1 cellular context compared by ENCODE assay signal in the genomic region with DNA sequence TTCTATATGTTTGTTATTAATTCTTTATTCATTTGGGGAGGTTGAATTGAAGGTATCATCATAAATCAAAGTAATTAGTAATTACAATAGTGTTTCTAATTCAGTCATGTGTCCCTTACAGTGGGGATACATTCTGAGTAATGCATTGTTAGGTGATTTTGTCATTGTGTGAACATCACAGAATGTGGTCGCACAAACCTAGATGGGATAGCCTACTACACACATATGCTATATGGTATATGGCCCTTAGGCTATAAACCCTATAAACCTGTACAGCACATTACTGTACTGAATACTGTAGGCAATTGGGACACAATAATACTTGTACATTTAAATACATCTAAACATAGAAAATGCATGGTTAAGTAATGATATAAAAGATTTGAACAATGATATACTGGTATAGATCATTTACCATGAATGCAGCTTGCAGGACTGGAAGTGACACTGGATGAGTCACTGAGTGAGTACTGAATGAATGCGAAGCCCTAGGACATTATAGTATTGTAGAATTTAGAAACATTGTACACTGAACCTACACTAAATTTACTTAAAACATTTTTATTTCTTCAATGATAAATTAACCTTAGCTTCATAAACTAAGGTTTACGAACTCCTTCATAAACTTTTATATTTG.
TF ChIP-seq lines count a peak whose summit lies in the region.

No MANE protein-coding gene starts in this region.

TF ChIP-seq in SK-N-SH treated with all-trans-retinoic acid at 6 μM for 48 hours, 23 proteins besides CTCF, POLR2A, EP300 and RAD21:
- TF ChIP-seq, protein P1, sequence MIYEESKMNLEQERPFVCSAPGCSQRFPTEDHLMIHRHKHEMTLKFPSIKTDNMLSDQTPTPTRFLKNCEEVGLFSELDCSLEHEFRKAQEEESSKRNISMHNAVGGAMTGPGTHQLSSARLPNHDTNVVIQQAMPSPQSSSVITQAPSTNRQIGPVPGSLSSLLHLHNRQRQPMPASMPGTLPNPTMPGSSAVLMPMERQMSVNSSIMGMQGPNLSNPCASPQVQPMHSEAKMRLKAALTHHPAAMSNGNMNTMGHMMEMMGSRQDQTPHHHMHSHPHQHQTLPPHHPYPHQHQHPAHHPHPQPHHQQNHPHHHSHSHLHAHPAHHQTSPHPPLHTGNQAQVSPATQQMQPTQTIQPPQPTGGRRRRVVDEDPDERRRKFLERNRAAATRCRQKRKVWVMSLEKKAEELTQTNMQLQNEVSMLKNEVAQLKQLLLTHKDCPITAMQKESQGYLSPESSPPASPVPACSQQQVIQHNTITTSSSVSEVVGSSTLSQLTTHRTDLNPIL (CRISPR knock-in tag; IDR thresholded peaks at IDR 0.05; ENCODE audit: low read depth), result no peak
- TF ChIP-seq, protein P2, sequence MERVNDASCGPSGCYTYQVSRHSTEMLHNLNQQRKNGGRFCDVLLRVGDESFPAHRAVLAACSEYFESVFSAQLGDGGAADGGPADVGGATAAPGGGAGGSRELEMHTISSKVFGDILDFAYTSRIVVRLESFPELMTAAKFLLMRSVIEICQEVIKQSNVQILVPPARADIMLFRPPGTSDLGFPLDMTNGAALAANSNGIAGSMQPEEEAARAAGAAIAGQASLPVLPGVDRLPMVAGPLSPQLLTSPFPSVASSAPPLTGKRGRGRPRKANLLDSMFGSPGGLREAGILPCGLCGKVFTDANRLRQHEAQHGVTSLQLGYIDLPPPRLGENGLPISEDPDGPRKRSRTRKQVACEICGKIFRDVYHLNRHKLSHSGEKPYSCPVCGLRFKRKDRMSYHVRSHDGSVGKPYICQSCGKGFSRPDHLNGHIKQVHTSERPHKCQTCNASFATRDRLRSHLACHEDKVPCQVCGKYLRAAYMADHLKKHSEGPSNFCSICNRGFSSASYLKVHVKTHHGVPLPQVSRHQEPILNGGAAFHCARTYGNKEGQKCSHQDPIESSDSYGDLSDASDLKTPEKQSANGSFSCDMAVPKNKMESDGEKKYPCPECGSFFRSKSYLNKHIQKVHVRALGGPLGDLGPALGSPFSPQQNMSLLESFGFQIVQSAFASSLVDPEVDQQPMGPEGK (CRISPR knock-in tag; IDR thresholded peaks at IDR 0.05; ENCODE audit: borderline replicate concordance), result no peak
- no peak for TF ChIP-seq ZFP3 (CRISPR knock-in tag; IDR thresholded peaks at IDR 0.05)
- TF ChIP-seq CSDC2 (CRISPR knock-in tag; IDR thresholded peaks at IDR 0.05), result no peak
- TF ChIP-seq SNAI2 (CRISPR knock-in tag; IDR thresholded peaks at IDR 0.05), result no peak
- TF ChIP-seq, protein P3, sequence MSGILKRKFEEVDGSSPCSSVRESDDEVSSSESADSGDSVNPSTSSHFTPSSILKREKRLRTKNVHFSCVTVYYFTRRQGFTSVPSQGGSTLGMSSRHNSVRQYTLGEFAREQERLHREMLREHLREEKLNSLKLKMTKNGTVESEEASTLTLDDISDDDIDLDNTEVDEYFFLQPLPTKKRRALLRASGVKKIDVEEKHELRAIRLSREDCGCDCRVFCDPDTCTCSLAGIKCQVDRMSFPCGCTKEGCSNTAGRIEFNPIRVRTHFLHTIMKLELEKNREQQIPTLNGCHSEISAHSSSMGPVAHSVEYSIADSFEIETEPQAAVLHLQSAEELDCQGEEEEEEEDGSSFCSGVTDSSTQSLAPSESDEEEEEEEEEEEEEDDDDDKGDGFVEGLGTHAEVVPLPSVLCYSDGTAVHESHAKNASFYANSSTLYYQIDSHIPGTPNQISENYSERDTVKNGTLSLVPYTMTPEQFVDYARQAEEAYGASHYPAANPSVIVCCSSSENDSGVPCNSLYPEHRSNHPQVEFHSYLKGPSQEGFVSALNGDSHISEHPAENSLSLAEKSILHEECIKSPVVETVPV (CRISPR knock-in tag; IDR thresholded peaks at IDR 0.05), result no peak
- TF ChIP-seq ZFP30 (CRISPR knock-in tag; IDR thresholded peaks at IDR 0.05), result no peak
- TF ChIP-seq PPARA (CRISPR knock-in tag; IDR thresholded peaks at IDR 0.05; ENCODE audit: borderline replicate concordance), result no peak
- TF ChIP-seq TCF4 (CRISPR knock-in tag; IDR thresholded peaks at IDR 0.05; ENCODE audit: borderline replicate concordance), result no peak
- TF ChIP-seq ESRRG (CRISPR knock-in tag; IDR thresholded peaks at IDR 0.05), result no peak
- TF ChIP-seq RARB (CRISPR knock-in tag; IDR thresholded peaks at IDR 0.05), result no peak
TF ChIP-seq in SK-N-SH treated with all-trans-retinoic acid at 6 μM for 48 hours: peak in this region for 0.
